27 cellular contexts compared by ENCODE assay signal in genomic region chr6:31928672-31928939, GRCh38. TPM values are rescaled to one million over a fixed set of nuclear protein-coding genes. Genes with fewer than 3 reads are reported as not detected.
"Had no signal": no experiment of that assay in that cellular context is flagged by ENCODE, and none has a peak within 500 bp of the region (broad histone marks: within the 10 kb centered on the region; RNA-seq: fewer than 3 reads in every experiment).

No MANE protein-coding gene starts in this region.

- H3K4me3 ChIP-seq: pancreas, prostate gland, thyroid gland had no signal

- DNase-seq: activated CD4-positive, alpha-beta T cell treated with anti-CD3 and anti-CD28 coated beads, Interleukin-2, amount 50 U/mL, for 1 hour; activated CD8-positive, alpha-beta T cell treated with anti-CD3 and anti-CD28 coated beads for 36 hours; activated gamma-delta T cell treated with Interleukin-2 at 50 U/mL for 16 hours; activated naive CD4-positive, alpha-beta T cell treated with anti-CD3 and anti-CD28 coated beads, Interleukin-2, amount 50 U/mL, for 16 hours; activated T-cell treated with anti-CD3 and anti-CD28 coated beads, Interleukin-2, amount 50 U/mL, for 4 hours; amniotic stem cell; caudate nucleus; dorsolateral prefrontal cortex; effector memory CD8-positive, alpha-beta T cell; erythroblast; heart left ventricle; hypothalamus; immature natural killer cell; kidney; left colon; pancreas; retina; sigmoid colon; small intestine; stimulated activated CD4-positive, alpha-beta T cell treated with anti-CD3 and anti-CD28 coated beads, Interleukin-1b, Interleukin-23, amount 100 ng/mL, for 48 hours; stimulated activated CD4-positive, alpha-beta T cell treated with anti-CD3 and anti-CD28 coated beads, Interleukin-4, amount 100 ng/mL, for 4 hours; stimulated activated CD8-positive, alpha-beta memory T cell treated with anti-CD3 and anti-CD28 coated beads, Interleukin-4, amount 100 ng/mL, for 48 hours; stimulated activated naive CD8-positive, alpha-beta T cell treated with anti-CD3 and anti-CD28 coated beads, Interleukin-15, amount 100 ng/mL, for 72 hours; T-helper 17 cell; thyroid gland had no signal

- H3K9me3 ChIP-seq: heart left ventricle, pancreas, prostate gland, sigmoid colon, thyroid gland had no signal

- H3K27ac ChIP-seq: dorsolateral prefrontal cortex, pancreas, prostate gland, sigmoid colon, thyroid gland had no signal

- H3K27me3 ChIP-seq: dorsolateral prefrontal cortex, heart left ventricle, pancreas, sigmoid colon, thyroid gland had no signal

- H3K36me3 ChIP-seq: heart left ventricle, pancreas, prostate gland, sigmoid colon, thyroid gland had no signal

- H3K4me1 ChIP-seq: pancreas, prostate gland, sigmoid colon, thyroid gland had no signal

RNA-seq across cellular contexts. Expression of gene C2, which starts 1.1 kb away (rescaled TPM):
- total RNA-seq: lung microvascular endothelial cell had no signal

RNA-seq across cellular contexts. Expression of gene ZBTB12, which starts 26.7 kb away (rescaled TPM):
- polyA plus RNA-seq: immature natural killer cell had no signal
